27 cellular contexts compared by ENCODE assay signal in genomic region chr5:65749956-65750355, GRCh38. TPM values are rescaled to one million over a fixed set of nuclear protein-coding genes. Genes with fewer than 3 reads are reported as not detected.
A peak's percentile ranks its signal among the peaks of the same experiment; 100 is the strongest.
DNase-seq lines count a peak whose midpoint lies in the region; ATAC-seq, FAIRE-seq and TF ChIP-seq lines count a peak whose summit lies in the region.
"Had no signal": no experiment of that assay in that cellular context is flagged by ENCODE, and none has a peak within 500 bp of the region (broad histone marks: within the 10 kb centered on the region; RNA-seq: fewer than 3 reads in every experiment).

No MANE protein-coding gene starts in this region.

- H3K36me3 ChIP-seq in HepG2 (replicated peaks in 1 of 2; ENCODE audit: control insufficient read depth in 1 of 2, insufficient read depth in 2 of 2, low read length in 2 of 2), result no peaks in the 10 kb centered on the region
- H3K36me3 ChIP-seq: SJSA1 had no signal

- H3K27me3 ChIP-seq in right cardiac atrium (ENCODE audit: control insufficient read depth, insufficient read depth) (no peaks in the 10 kb centered on the region), HepG2 (ENCODE audit: control insufficient read depth in 1 of 2, insufficient read depth in 2 of 2, low read length in 2 of 2) (no peaks in the 10 kb centered on the region)
- H3K27me3 ChIP-seq: MG63, SJSA1 had no signal

- peak; percentile 53 to 62 for ATAC-seq in right cardiac atrium
- peak; percentile 35 for ATAC-seq in WTC11
- peak; percentile 70 for ATAC-seq in HepG2
- ATAC-seq in GM18511 (IDR thresholded peaks at IDR 0.05; ENCODE audit: unreplicated experiment), result no peak
- ATAC-seq: CD8-positive, alpha-beta T cell; GM12878 had no signal

- H3K79me2 ChIP-seq in HepG2 (ENCODE audit: insufficient read depth, low read length), result peaks cover 26% of the 10 kb centered on the region

- H3K36me3 Mint-ChIP-seq in WTC11, result peaks cover 14% of the 10 kb centered on the region
- H3K36me3 Mint-ChIP-seq: CD8-positive, alpha-beta T cell had no signal

- WGBS in right cardiac atrium, result 69% methylated on average over 5 of the region's 5 CpGs
- WGBS in HepG2 (ENCODE audit: low lambda C conversion rate), result 80% methylated on average over 5 of the region's 5 CpGs

- H3K9me3 ChIP-seq in right cardiac atrium (ENCODE audit: control insufficient read depth, low read length) (no peaks in the 10 kb centered on the region), HepG2 (ENCODE audit: low read length) (no peaks in the 10 kb centered on the region)
- H3K9me3 ChIP-seq: Caco-2, SJSA1 had no signal

- H3K27me3 Mint-ChIP-seq in WTC11 (ENCODE audit: low read depth), result no peaks in the 10 kb centered on the region
- H3K27me3 Mint-ChIP-seq: B cell had no signal

- H3K9ac ChIP-seq in HepG2 (ENCODE audit: insufficient read depth, low read depth, low read length), result no peak overlapping the region

- intact Hi-C loops in right cardiac atrium (cut with DNase I) (no loop called here), cardiac septum (cut with DNase I) (no loop called here), HepG2 (cut with micrococcal nuclease; ENCODE audit: unreplicated experiment) (no loop called here)

- H3K4me3 Mint-ChIP-seq in WTC11, result no peak overlapping the region
- H3K4me3 Mint-ChIP-seq: B cell; CD8-positive, alpha-beta T cell had no signal

- peaks cover 11% of the 10 kb centered on the region for H3K4me1 Mint-ChIP-seq in WTC11
- H3K4me1 Mint-ChIP-seq: B cell had no signal

- TF ChIP-seq RAD21 in HepG2 (CRISPR knock-in tag; IDR thresholded peaks at IDR 0.05), result no peak

- H3K9me3 Mint-ChIP-seq in WTC11, result peaks cover 14% of the 10 kb centered on the region
- H3K9me3 Mint-ChIP-seq: CD8-positive, alpha-beta T cell had no signal

- TF ChIP-seq CTCF in WTC11 (IDR thresholded peaks at IDR 0.05) (no peak), HepG2 (CRISPR knock-in tag; IDR thresholded peaks at IDR 0.05) (no peak)

- CTCF ChIA-PET in WTC11 (lab: Charles Lee), result no interaction called here
- CTCF ChIA-PET in HepG2 (lab: Yijun Ruan, JAX; ENCODE audit: low intra/inter-chr PET ratio, low total read pairs), result no interaction called here

- FAIRE-seq in HepG2 (lab: Jason Lieb, UNC), result no peak
- FAIRE-seq: A204.1, GM12878, H54 had no signal

- H3K4me3 ChIP-seq in right cardiac atrium (ENCODE audit: low read length) (no peak overlapping the region), HepG2 (replicated peaks in 1 of 3; ENCODE audit: insufficient read depth in 1 of 3, low read depth in 2 of 3, low read length in 3 of 3) (no peak overlapping the region)
- H3K4me3 ChIP-seq: GM12878, MG63, SJSA1 had no signal

- no peak for TF ChIP-seq EP300 in HepG2 (IDR thresholded peaks at IDR 0.05; ENCODE audit: low read depth in 2 of 2, low read length in 2 of 2)
- no peak for TF ChIP-seq EP300 in HepG2 (CRISPR knock-in tag; IDR thresholded peaks at IDR 0.05; ENCODE audit: borderline replicate concordance)

- no peak for DNase-seq in right cardiac atrium
- no peak for DNase-seq in cardiac septum (ENCODE audit: low spot score)
- no peak for DNase-seq in WTC11 (ENCODE audit: low spot score)
- DNase-seq in HepG2 (ENCODE audit: low spot score), result no peak
- no peak for DNase-seq in NCI-H2081 treated with DMSO at 0.1 percent for 48 hours (lab: John Stamatoyannopoulos, UW)
- no peak for DNase-seq in Kasumi-1 (lab: John Stamatoyannopoulos, UW)
- DNase-seq: Caco-2; CD8-positive, alpha-beta T cell; DMS 273 treated with DMSO at 0.1 percent for 48 hours; DMS79; EL; GDM1; KBM-7; MG63; NCI-H1105 treated with DMSO at 0.1 percent for 48 hours; NCI-H146; NCI-H1930; NCI-H446; NCI-H524 treated with DMSO at 0.1 percent for 48 hours; NCI-H774 had no signal

- no peaks in the 10 kb centered on the region; the same call in 1 of the 2 replicates for H4K20me1 ChIP-seq in HepG2 (ENCODE audit: insufficient read depth, low read length)

- no TSS peak for BruUV-seq in HepG2 (replicated peaks; lab: Mats Ljungman, UMichigan)

- H3K27ac Mint-ChIP-seq in WTC11, result no peak overlapping the region
- H3K27ac Mint-ChIP-seq: B cell; CD8-positive, alpha-beta T cell had no signal

- in situ Hi-C loops in HepG2 (cut with HindIII; ENCODE audit: extremely low pct_ligation_motif_present, low pct_unique_long_range_greater_than_20kb), result no loop called here

- no peak overlapping the region for H2AFZ ChIP-seq in HepG2 (ENCODE audit: low read length)

- TF ChIP-seq POLR2A in HepG2 (IDR thresholded peaks at IDR 0.05; ENCODE audit: insufficient read depth in 1 of 2, low read depth in 2 of 2, low read length in 2 of 2), result no peak

- POLR2A ChIA-PET in WTC11 (lab: Charles Lee), result no interaction called here
- POLR2A ChIA-PET in HepG2 (lab: Yijun Ruan, JAX), result no interaction called here

- H3K4me1 ChIP-seq in right cardiac atrium (ENCODE audit: control insufficient read depth, insufficient read depth, low read length) (no peaks in the 10 kb centered on the region), HepG2 (ENCODE audit: insufficient read depth, low read length) (peaks cover 45% of the 10 kb centered on the region)
- H3K4me1 ChIP-seq: SJSA1 had no signal

- H3K4me2 ChIP-seq in HepG2 (ENCODE audit: low read depth, low read length), result no peak overlapping the region

- H3K27ac ChIP-seq in right cardiac atrium (ENCODE audit: low read length) (no peak overlapping the region), HepG2 (ENCODE audit: extremely low read length, insufficient read depth, low read length) (peak overlapping the region; percentile 39)
- H3K27ac ChIP-seq: C4-2B, SJSA1 had no signal

TF ChIP-seq in WTC11, 78 proteins besides CTCF, POLR2A, EP300 and RAD21 (continues in another document):
- TF ChIP-seq FOXK1 (CRISPR knock-in tag; IDR thresholded peaks at IDR 0.05) (no peak), JAZF1 (CRISPR knock-in tag; IDR thresholded peaks at IDR 0.05) (no peak)

RNA-seq across cellular contexts. Expression of gene NLN, which starts 28.0 kb away (rescaled TPM):
- total RNA-seq in right cardiac atrium (10 to 100 TPM in 3 of 4 donors, 1 to 10 TPM in 1; 8.5 to 11.9 (median 11.3) TPM), cardiac septum (17.2 TPM), WTC11 (2021) (140 to 163 TPM (median 141 TPM) in 3 replicates), HepG2 (2016; rRNA removed; fragmentation: Illumina TruSeq; extraction: Trizol) (36.7 and 62.9 TPM in 2 replicates)
- polyA plus RNA-seq in right cardiac atrium (2.3 TPM), HepG2 (2011; rRNA removed) (10.5 and 11.9 TPM in 2 replicates)
- 10.4 and 10.8 TPM in 2 replicates for total RNA-seq in HepG2 (2016; cell fraction: cytosol; rRNA removed; fragmentation: Illumina TruSeq; extraction: Trizol; ENCODE audit: low read depth)
- 36.0 and 61.2 TPM in 2 replicates for total RNA-seq in HepG2 (2016; cell fraction: insoluble cytoplasmic fraction; rRNA removed; fragmentation: Illumina TruSeq; extraction: Trizol)
- 22.8 and 25.1 TPM in 2 replicates for total RNA-seq in HepG2 (2016; cell fraction: membrane; rRNA removed; fragmentation: Illumina TruSeq; extraction: Trizol)
- 21.0 TPM in 2 replicates for total RNA-seq in HepG2 (2016; cell fraction: nucleus; rRNA removed; fragmentation: Illumina TruSeq; extraction: Trizol)
- 10.6 and 14.3 TPM in 2 replicates for polyA plus RNA-seq in HepG2 (2011; cell fraction: cytosol; rRNA removed)
- 3.8 and 4.8 TPM in 2 replicates for polyA plus RNA-seq in HepG2 (2011; cell fraction: nucleus; rRNA removed)
- 19.4 and 26.2 TPM in 2 replicates for polyA plus RNA-seq in HepG2 (2012)
- polyA plus RNA-seq in HepG2 (2016; cell fraction: cytosol; fragmentation: Illumina TruSeq; extraction: Trizol; ENCODE audit: low read depth), result 4.4 TPM in 2 replicates
- 47.9 and 54.1 TPM in 2 replicates for polyA plus RNA-seq in HepG2 (2016; cell fraction: insoluble cytoplasmic fraction; fragmentation: Illumina TruSeq; extraction: Trizol; ENCODE audit: low read depth)
- 9.7 and 11.0 TPM in 2 replicates for polyA plus RNA-seq in HepG2 (2016; cell fraction: membrane; fragmentation: Illumina TruSeq; extraction: Trizol; ENCODE audit: low read depth)
- 15.5 and 19.2 TPM in 2 replicates for polyA plus RNA-seq in HepG2 (2016; cell fraction: nucleus; fragmentation: Illumina TruSeq; extraction: Trizol; ENCODE audit: insufficient read depth, low read depth)
- polyA minus RNA-seq in HepG2 (2011; rRNA and poly(A)+ RNA removed; ENCODE audit: low replicate concordance), result 32.5 and 40.0 TPM in 2 replicates
- 16.7 and 17.7 TPM in 2 replicates for polyA minus RNA-seq in HepG2 (2011; cell fraction: cytosol; rRNA and poly(A)+ RNA removed)
- polyA minus RNA-seq in HepG2 (2011; cell fraction: nucleus; rRNA and poly(A)+ RNA removed), result 22.9 and 28.3 TPM in 2 replicates

RNA-seq across cellular contexts. Expression of gene SGTB, which starts 28.0 kb away (rescaled TPM):
- total RNA-seq in right cardiac atrium (10 to 100 TPM in 1 of 4 donors, 1 to 10 TPM in 3; 8.7 to 10.2 (median 9.4) TPM), cardiac septum (9.5 TPM), WTC11 (2021) (11.8 to 13.5 TPM (median 12.7 TPM) in 3 replicates), HepG2 (2016; rRNA removed; fragmentation: Illumina TruSeq; extraction: Trizol) (11.2 and 13.9 TPM in 2 replicates)
- polyA plus RNA-seq in right cardiac atrium (2.6 TPM), HepG2 (2011; rRNA removed) (3.3 and 5.2 TPM in 2 replicates)
- total RNA-seq in HepG2 (2016; cell fraction: cytosol; rRNA removed; fragmentation: Illumina TruSeq; extraction: Trizol; ENCODE audit: low read depth), result 1.2 and 2.0 TPM in 2 replicates
- total RNA-seq in HepG2 (2016; cell fraction: insoluble cytoplasmic fraction; rRNA removed; fragmentation: Illumina TruSeq; extraction: Trizol), result 10.8 and 14.4 TPM in 2 replicates
- 4.7 and 6.4 TPM in 2 replicates for total RNA-seq in HepG2 (2016; cell fraction: membrane; rRNA removed; fragmentation: Illumina TruSeq; extraction: Trizol)
- total RNA-seq in HepG2 (2016; cell fraction: nucleus; rRNA removed; fragmentation: Illumina TruSeq; extraction: Trizol), result 5.5 and 8.0 TPM in 2 replicates
- 2.0 and 2.7 TPM in 2 replicates for polyA plus RNA-seq in HepG2 (2011; cell fraction: cytosol; rRNA removed)
- 2.8 and 3.1 TPM in 2 replicates for polyA plus RNA-seq in HepG2 (2011; cell fraction: nucleus; rRNA removed)
- 8.1 and 9.0 TPM in 2 replicates for polyA plus RNA-seq in HepG2 (2012)
- polyA plus RNA-seq in HepG2 (2016; cell fraction: cytosol; fragmentation: Illumina TruSeq; extraction: Trizol; ENCODE audit: low read depth), result 2.0 and 2.4 TPM in 2 replicates
- 11.6 and 13.5 TPM in 2 replicates for polyA plus RNA-seq in HepG2 (2016; cell fraction: insoluble cytoplasmic fraction; fragmentation: Illumina TruSeq; extraction: Trizol; ENCODE audit: low read depth)
- 2.3 and 3.1 TPM in 2 replicates for polyA plus RNA-seq in HepG2 (2016; cell fraction: membrane; fragmentation: Illumina TruSeq; extraction: Trizol; ENCODE audit: low read depth)
- 7.4 and 8.2 TPM in 2 replicates for polyA plus RNA-seq in HepG2 (2016; cell fraction: nucleus; fragmentation: Illumina TruSeq; extraction: Trizol; ENCODE audit: insufficient read depth, low read depth)
- 1.6 TPM in 2 replicates for polyA minus RNA-seq in HepG2 (2011; rRNA and poly(A)+ RNA removed; ENCODE audit: low replicate concordance)
- 4.6 and 5.3 TPM in 2 replicates for polyA minus RNA-seq in HepG2 (2011; cell fraction: cytosol; rRNA and poly(A)+ RNA removed)
- polyA minus RNA-seq in HepG2 (2011; cell fraction: nucleus; rRNA and poly(A)+ RNA removed), result 9.0 TPM in 2 replicates
